17 cellular contexts compared by ENCODE assay signal in genomic region chr20:5734559-5735137, GRCh38. TPM values are rescaled to one million over a fixed set of nuclear protein-coding genes. Genes with fewer than 3 reads are reported as not detected.
DNase-seq lines count a peak whose midpoint lies in the region; ATAC-seq and TF ChIP-seq lines count a peak whose summit lies in the region.
"Had no signal": no experiment of that assay in that cellular context is flagged by ENCODE, and none has a peak within 500 bp of the region (broad histone marks: within the 10 kb centered on the region; RNA-seq: fewer than 3 reads in every experiment).

No MANE protein-coding gene starts in this region.

- intact Hi-C loops in HCT116 (cut with micrococcal nuclease), result no loop called here

- TF ChIP-seq RAD21 in HCT116 (IDR thresholded peaks at IDR 0.05; ENCODE audit: low read depth), result no peak

- no peaks in the 10 kb centered on the region for H3K9me3 ChIP-seq in HCT116 (ENCODE audit: control insufficient read depth in 1 of 2, insufficient read depth in 1 of 2, low read depth in 1 of 2, low read length in 2 of 2)
- H3K9me3 ChIP-seq: SJCRH30 had no signal

- ATAC-seq in HCT116 (no peak), HG03354 (IDR thresholded peaks at IDR 0.05; ENCODE audit: poor library complexity, severe bottlenecking, unreplicated experiment) (no peak)
- ATAC-seq: HepG2 had no signal

- DNase-seq in HCT116 (ENCODE audit: low read depth, low spot score) (no peak), cardiac fibroblast (ENCODE audit: low read depth in 2 of 2) (peak; percentile 29 to 38), foreskin melanocyte (peak; percentile 65), UCSD-AML1 (lab: John Stamatoyannopoulos, UW; ENCODE audit: unreplicated experiment) (no peak), NCI-H2196 (lab: John Stamatoyannopoulos, UW; ENCODE audit: unreplicated experiment) (no peak)
- DNase-seq: ACHN; CD8-positive, alpha-beta memory T cell; DND-41; Karpas-422; NCI-H187 treated with DMSO at 0.1 percent for 48 hours; NCI-H2171; NCI-H510A; RPMI8226; SJCRH30 had no signal

- H2AFZ ChIP-seq in ACC112 (ENCODE audit: low read length, unreplicated experiment) (peak overlapping the region; percentile 36), HCT116 (ENCODE audit: low read depth, low read length, poor library complexity, severe bottlenecking) (peak overlapping the region; percentile 42)

- no TSS peak for BruUV-seq in HCT116 (replicated peaks; lab: Mats Ljungman, UMichigan)

- H3K36me3 ChIP-seq in ACC112 (ENCODE audit: insufficient read depth, low read length), result no peaks in the 10 kb centered on the region
- no peaks in the 10 kb centered on the region for H3K36me3 ChIP-seq in HCT116 (ENCODE audit: control insufficient read depth in 1 of 2, insufficient read depth in 2 of 2, low read length in 2 of 2)
- H3K36me3 ChIP-seq: SJCRH30 had no signal

- peaks cover 29% of the 10 kb centered on the region for H3K4me1 ChIP-seq in ACC112 (ENCODE audit: control insufficient read depth, insufficient read depth, low read length, unreplicated experiment)
- H3K4me1 ChIP-seq in HCT116 (ENCODE audit: control insufficient read depth in 1 of 2, insufficient read depth in 2 of 2, low read length in 2 of 2), result peaks cover 7 to 20% of the 10 kb centered on the region in 2 experiments; a peak in 3 of 4 replicates

- no peak overlapping the region for H3K27ac ChIP-seq in ACC112 (ENCODE audit: low read depth, low read length)
- no peak overlapping the region for H3K27ac ChIP-seq in HCT116 (ENCODE audit: low read depth, low read length)
- H3K27ac ChIP-seq: SJCRH30 had no signal

- no peak overlapping the region for H3K4me2 ChIP-seq in HCT116 (ENCODE audit: low read length)

- TF ChIP-seq CTCF in HCT116 (IDR thresholded peaks at IDR 0.05 in 2 of 3, conservative IDR thresholded peaks at IDR 0.05 in 1 of 3; ENCODE audit: borderline replicate concordance in 1 of 3, insufficient read depth in 1 of 3, low read depth in 2 of 3, low read length in 2 of 3) (no peak), cardiac fibroblast (IDR thresholded peaks at IDR 0.05; ENCODE audit: low read depth, low read length) (no peak)

- RAD21 ChIA-PET in HCT116 (lab: Charles Lee; ENCODE audit: low non-redundant PET in 1 of 2, low total read pairs in 2 of 2, uncharacterized antibody in 2 of 2, unreplicated experiment in 2 of 2), result interaction anchor here in 1 of 2 experiments (0.5 kb wide), 1 partner anchor 18 kb away, joined by 3 read pairs; no protein-coding TSS in a partner anchor

- H3K4me3 ChIP-seq in ACC112 (ENCODE audit: low read depth, low read length), result no peak overlapping the region
- no peak overlapping the region for H3K4me3 ChIP-seq in HCT116 (replicated peaks in 1 of 2; ENCODE audit: low read depth in 1 of 2, low read length in 2 of 2)
- no peak overlapping the region for H3K4me3 ChIP-seq in cardiac fibroblast (replicated peaks in 1 of 2; ENCODE audit: low read depth in 2 of 2, low read length in 2 of 2)
- H3K4me3 ChIP-seq: SJCRH30 had no signal

- no peaks in the 10 kb centered on the region for H4K20me1 ChIP-seq in HCT116 (ENCODE audit: insufficient read depth)

- no peaks in the 10 kb centered on the region for H3K79me2 ChIP-seq in ACC112 (ENCODE audit: control insufficient read depth, insufficient read depth, low read length, unreplicated experiment)
- H3K79me2 ChIP-seq in HCT116 (ENCODE audit: insufficient read depth, low read length), result no peaks in the 10 kb centered on the region

- CTCF ChIA-PET in HCT116 (lab: Charles Lee), result no interaction called here

- TF ChIP-seq POLR2A in HCT116 (IDR thresholded peaks at IDR 0.05; ENCODE audit: borderline replicate concordance, extremely low read depth, insufficient read depth, insufficient read length), result no peak

- H3K9ac ChIP-seq in HCT116 (ENCODE audit: low read length), result no peak overlapping the region

- POLR2A ChIA-PET in HCT116 (lab: Charles Lee), result interaction anchor here (0.5 kb wide), 1 partner anchor 16 kb away, joined by 3 read pairs; the partner anchor contains the start of gene SHLD1

- no peaks in the 10 kb centered on the region for H3K9me2 ChIP-seq in HCT116 (ENCODE audit: insufficient read depth)

- H3K27me3 ChIP-seq in ACC112 (ENCODE audit: insufficient read depth, low read length) (no peaks in the 10 kb centered on the region), HCT116 (ENCODE audit: insufficient read depth, low read length) (no peaks in the 10 kb centered on the region)
- H3K27me3 ChIP-seq: SJCRH30 had no signal

TF ChIP-seq in HCT116, 20 proteins besides CTCF, POLR2A, EP300 and RAD21:
- no peak for TF ChIP-seq TCF7L2 (IDR thresholded peaks at IDR 0.05; ENCODE audit: borderline replicate concordance, extremely low read depth, insufficient read depth, insufficient read length)
- TF ChIP-seq ZNF274 (IDR thresholded peaks at IDR 0.05; ENCODE audit: low read depth, low read length), result no peak
- TF ChIP-seq YY1 (IDR thresholded peaks at IDR 0.05; ENCODE audit: extremely low read depth, insufficient replicate concordance, low read depth, low read length), result no peak
- TF ChIP-seq MAX (IDR thresholded peaks at IDR 0.05), result no peak
- TF ChIP-seq CEBPB (IDR thresholded peaks at IDR 0.05; ENCODE audit: low read depth), result no peak
- TF ChIP-seq JUND (IDR thresholded peaks at IDR 0.05), result no peak
- TF ChIP-seq EZH2 (IDR thresholded peaks at IDR 0.05), result no peak
- TF ChIP-seq POLR2AphosphoS5 (IDR thresholded peaks at IDR 0.05; ENCODE audit: low read depth, low read length), result no peak
- TF ChIP-seq ZFX (IDR thresholded peaks at IDR 0.05), result no peak
- TF ChIP-seq ZBTB33 (IDR thresholded peaks at IDR 0.05; ENCODE audit: extremely low read depth, insufficient replicate concordance, low read length), result no peak
- TF ChIP-seq EGR1 (IDR thresholded peaks at IDR 0.05; ENCODE audit: low read depth), result no peak
- TF ChIP-seq REST (IDR thresholded peaks at IDR 0.05; ENCODE audit: low read depth), result no peak
- TF ChIP-seq ATF3 (IDR thresholded peaks at IDR 0.05), result no peak
- TF ChIP-seq FOSL1 (IDR thresholded peaks at IDR 0.05; ENCODE audit: low read depth), result no peak
- TF ChIP-seq SIN3A (IDR thresholded peaks at IDR 0.05; ENCODE audit: low read depth), result no peak
- no peak for TF ChIP-seq SRF (IDR thresholded peaks at IDR 0.05; ENCODE audit: low read depth)
- TF ChIP-seq CBX3 (IDR thresholded peaks at IDR 0.05; ENCODE audit: low read depth), result no peak

RNA-seq across cellular contexts. Expression of gene SHLD1, which starts 15.6 kb away (rescaled TPM):
- 2.4 TPM for total RNA-seq in HCT116 (2021; ENCODE audit: unreplicated experiment)
- polyA plus RNA-seq in HCT116 (2012), result 2.3 TPM in 2 replicates

Comparison
In these comparisons a context has a peak if more than half of its experiments do, and no peak if none do; other contexts are left out.
1. DNase-seq: peak in cardiac fibroblast (2 of 2) and foreskin melanocyte (single experiment); none in HCT116 (single experiment), UCSD-AML1 (single experiment) and NCI-H2196 (single experiment).